8 cellular contexts compared by ENCODE assay signal in genomic region chr6:36195471-36196048, GRCh38. TPM values are rescaled to one million over a fixed set of nuclear protein-coding genes. Genes with fewer than 3 reads are reported as not detected.
A peak's percentile ranks its signal among the peaks of the same experiment; 100 is the strongest.
DNase-seq lines count a peak whose midpoint lies in the region; ATAC-seq and TF ChIP-seq lines count a peak whose summit lies in the region.

No MANE protein-coding gene starts in this region.

- H3K4me1 ChIP-seq in ascending aorta: peaks cover 3 to 13% of the 10 kb centered on the region in 2 donors
- H3K4me1 ChIP-seq in lung (ENCODE audit: control insufficient read depth in 2 of 2, insufficient read depth in 2 of 2, low read length in 2 of 2): peaks cover 7% of the 10 kb centered on the region in 2 donors
- no peaks in the 10 kb centered on the region for H3K4me1 ChIP-seq in urinary bladder (ENCODE audit: insufficient read depth)

- no peak for DNase-seq in HL-60 (ENCODE audit: low read depth in 1 of 2, low spot score in 1 of 2)
- no peak for DNase-seq in ascending aorta (ENCODE audit: low spot score in 2 of 2)
- DNase-seq in lung (ENCODE audit: low spot score): no peak
- DNase-seq in NCI-H226: no peak

- TF ChIP-seq CTCF in 22Rv1 (IDR thresholded peaks at IDR 0.05) (no peak), HL-60 (IDR thresholded peaks at IDR 0.05; ENCODE audit: insufficient read depth, low read length) (no peak), ascending aorta (IDR thresholded peaks at IDR 0.05) (no peak), lung (IDR thresholded peaks at IDR 0.05; ENCODE audit: control extremely low read depth, extremely low read depth) (no peak)

- ATAC-seq in lung (ENCODE audit: insufficient read depth, low FRiP score) (no peak), HG03159 (IDR thresholded peaks at IDR 0.05; ENCODE audit: unreplicated experiment) (no peak), HG03045 (IDR thresholded peaks at IDR 0.05; ENCODE audit: unreplicated experiment) (no peak)

- H3K9me3 ChIP-seq in ascending aorta (no peaks in the 10 kb centered on the region), lung (ENCODE audit: control insufficient read depth in 2 of 2, insufficient read depth in 1 of 2, low read length in 1 of 2) (no peaks in the 10 kb centered on the region)

- H3K4me3 ChIP-seq in HL-60 (replicated peaks; ENCODE audit: insufficient read depth, low read length) (peak overlapping the region; percentile 56; the same call in 1 of the 2 replicates), ascending aorta (peak overlapping the region; percentile 86 to 94), lung (peak overlapping the region; percentile 73), urinary bladder (ENCODE audit: low read depth, low read length) (peak overlapping the region; percentile 94)

- H3K27me3 ChIP-seq in HL-60 (ENCODE audit: insufficient read depth, poor library complexity, severe bottlenecking) (no peaks in the 10 kb centered on the region), ascending aorta (no peaks in the 10 kb centered on the region), lung (ENCODE audit: control insufficient read depth, insufficient read depth) (no peaks in the 10 kb centered on the region)

- H3K27ac ChIP-seq in 22Rv1 (peak overlapping the region; percentile 96), HL-60 (replicated peaks) (no peak overlapping the region), ascending aorta (peak overlapping the region; percentile 94 to 95), lung (ENCODE audit: low read depth in 1 of 2, low read length in 1 of 2) (peak overlapping the region in 1 of 2 donors; percentile 88), urinary bladder (ENCODE audit: low read depth) (peak overlapping the region; percentile 98)

- 21 to 25% methylated on average over 6 of the region's 6 CpGs for WGBS in lung, 2 donors
- WGBS in urinary bladder: 33% methylated on average over 6 of the region's 6 CpGs

- H3K36me3 ChIP-seq in ascending aorta (peaks cover 4% of the 10 kb centered on the region in 2 donors), lung (ENCODE audit: control insufficient read depth in 2 of 2, insufficient read depth in 2 of 2, low read length in 2 of 2) (peaks cover 3 to 4% of the 10 kb centered on the region in 2 donors), urinary bladder (ENCODE audit: insufficient read depth) (no peaks in the 10 kb centered on the region)

- intact Hi-C loops in ascending aorta (cut with DNase I): loop anchor here (1.0 to 5.0 kb wide), 6 partner anchors 72 to 698 kb away; partner anchors contain the start of genes FKBP5, MAPK14, SRPK1 and TEAD3

RNA-seq across cellular contexts. Expression of gene BRPF3, which starts 1.0 kb away (rescaled TPM):
- total RNA-seq in ascending aorta: 26.5 TPM
- 10 to 100 TPM; 27.0 to 29.2 TPM for total RNA-seq in lung
- 10 to 100 TPM in 1 of 2 donors, 1 to 10 TPM in 1; 7.8 to 13.3 TPM for polyA plus RNA-seq in lung
- 15.3 TPM for total RNA-seq in urinary bladder
- 17.5 TPM for polyA plus RNA-seq in urinary bladder
